In genomic region chr7:143512488-143513340, GRCh38 we compare ENCODE assay signal across 27 cellular contexts. TPM values are rescaled to one million over a fixed set of nuclear protein-coding genes. Genes with fewer than 3 reads are reported as not detected.
DNase-seq lines count a peak whose midpoint lies in the region; ATAC-seq, FAIRE-seq and TF ChIP-seq lines count a peak whose summit lies in the region.
"Had no signal": no experiment of that assay in that cellular context is flagged by ENCODE, and none has a peak within 500 bp of the region (broad histone marks: within the 10 kb centered on the region; RNA-seq: fewer than 3 reads in every experiment).

No MANE protein-coding gene starts in this region.

- H2BK5ac ChIP-seq in trophoblast cell (ENCODE audit: low read depth, low read length, poor library complexity) = peak overlapping the region; percentile 50

- H3K27me3 ChIP-seq in Caco-2 (replicated peaks; ENCODE audit: control insufficient read depth, insufficient read depth, low read length) (no peaks in the 10 kb centered on the region), trophoblast cell (ENCODE audit: insufficient read depth, low read length) (no peaks in the 10 kb centered on the region)
- H3K27me3 ChIP-seq: BLaER1 treated with 17β-estradiol and CSF1 and Interleukin-3, amounts not matched to agents 10 nM and 100 nM; neutrophil; suprapubic skin had no signal

- ATAC-seq in SK-N-SH treated with all-trans-retinoic acid at 6 μM for 48 hours = peak; percentile 48
- ATAC-seq: GM12878, WTC11 had no signal

- peak overlapping the region; percentile 24 for H3K4me2 ChIP-seq in trophoblast cell (ENCODE audit: low read length)
- H3K4me2 ChIP-seq: BLaER1 treated with 17β-estradiol and CSF1 and Interleukin-3, amounts not matched to agents 10 nM and 100 nM had no signal

- peaks cover 2% of the 10 kb centered on the region for H3K9me3 Mint-ChIP-seq in Caco-2 (ENCODE audit: unreplicated experiment)
- H3K9me3 Mint-ChIP-seq: brain, WTC11 had no signal

- intact Hi-C loops in Caco-2 (cut with micrococcal nuclease; ENCODE audit: unreplicated experiment) = no loop called here

- no peak overlapping the region for H4K12ac ChIP-seq in trophoblast cell (ENCODE audit: low read depth, low read length)

- no peak overlapping the region for H3K9ac ChIP-seq in trophoblast cell (ENCODE audit: low read length)
- H3K9ac ChIP-seq: BLaER1 treated with 17β-estradiol and CSF1 and Interleukin-3, amounts not matched to agents 10 nM and 100 nM had no signal

- H4K8ac ChIP-seq in trophoblast cell (ENCODE audit: low read depth, low read length) = no peak overlapping the region

- TF ChIP-seq CTCF in Caco-2 (IDR thresholded peaks at IDR 0.05; ENCODE audit: insufficient read depth in 1 of 2, low read depth in 1 of 2, low read length in 1 of 2, severe bottlenecking in 1 of 2, unreplicated experiment in 1 of 2) (no peak), fibroblast of the aortic adventitia (IDR thresholded peaks at IDR 0.05; ENCODE audit: insufficient read depth, low read length) (no peak)

- DNase-seq in Caco-2 = peak in 1 of 2 experiments; percentile 61
- peak; percentile 33 for DNase-seq in fibroblast of the aortic adventitia (ENCODE audit: low read depth)
- no peak for DNase-seq in trophoblast cell
- DNase-seq in KBM-7 = no peak
- DNase-seq in RCC 7860 (ENCODE audit: low spot score) = no peak
- DNase-seq in activated CD4-positive, alpha-beta T cell treated with anti-CD3 and anti-CD28 coated beads for 48 hours = no peak
- DNase-seq in activated T-cell treated with anti-CD3 and anti-CD28 coated beads, Interleukin-2, amount 50 U/mL, for 48 hours = no peak
- DNase-seq: activated CD4-positive, alpha-beta T cell treated with anti-CD3 and anti-CD28 coated beads, Interleukin-2, amount 50 U/mL, for 4 hours; activated effector memory CD4-positive, alpha-beta T cell treated with Interleukin-2 at 50 U/mL for 16 hours; COR-L47; DMS79; effector CD8-positive, alpha-beta T cell; glutamatergic neuron; Karpas-422; NCI-H1048; NCI-H1930 had no signal

- BruUV-seq in Caco-2 (replicated peaks; lab: Mats Ljungman, UMichigan) = no TSS peak

- H4K91ac ChIP-seq in trophoblast cell (ENCODE audit: low read depth, low read length) = peak overlapping the region; percentile 25

- H3K18ac ChIP-seq in trophoblast cell (ENCODE audit: low read length) = no peak overlapping the region

- peaks cover 1% of the 10 kb centered on the region for H3K79me2 ChIP-seq in trophoblast cell (ENCODE audit: control insufficient read depth, insufficient read depth, low read length, poor library complexity)

- H3K4me3 Mint-ChIP-seq in Caco-2 (ENCODE audit: unreplicated experiment) = peak overlapping the region; percentile 36
- H3K4me3 Mint-ChIP-seq: brain, WTC11 had no signal

- POLR2A ChIA-PET in Caco-2 (lab: Charles Lee) = no interaction called here

- in situ Hi-C loops in KBM-7 (cut with MboI; ENCODE audit: low pct_unique_long_range_greater_than_20kb, low sequenced_read_pairs) = no loop called here

- no peak overlapping the region for H3K4ac ChIP-seq in trophoblast cell (ENCODE audit: low read depth, low read length)

- H3K14ac ChIP-seq in trophoblast cell (ENCODE audit: low read length) = peak overlapping the region; percentile 63

- no peak overlapping the region for H3K23ac ChIP-seq in trophoblast cell (ENCODE audit: low read length)

- H3K27me3 Mint-ChIP-seq in Caco-2 (ENCODE audit: insufficient read depth, unreplicated experiment) = no peaks in the 10 kb centered on the region
- H3K27me3 Mint-ChIP-seq: brain had no signal

- H3K36me3 ChIP-seq in Caco-2 (ENCODE audit: control insufficient read depth, insufficient read depth, low read length) (no peaks in the 10 kb centered on the region), trophoblast cell (ENCODE audit: control insufficient read depth in 1 of 2, insufficient read depth in 2 of 2, low read length in 2 of 2) (no peaks in the 10 kb centered on the region)
- H3K36me3 ChIP-seq: BLaER1 treated with 17β-estradiol and CSF1 and Interleukin-3, amounts not matched to agents 10 nM and 100 nM; esophagus muscularis mucosa; neutrophil; suprapubic skin had no signal

- no peak overlapping the region for H2AFZ ChIP-seq in trophoblast cell (ENCODE audit: insufficient read depth, low read length, poor library complexity)

- peak overlapping the region; percentile 17 for H3K27ac Mint-ChIP-seq in Caco-2 (ENCODE audit: unreplicated experiment)
- H3K27ac Mint-ChIP-seq: brain, WTC11 had no signal

- H3K9me3 ChIP-seq in Caco-2 (no peaks in the 10 kb centered on the region), trophoblast cell (ENCODE audit: insufficient read depth, low read depth, low read length) (peaks cover 2% of the 10 kb centered on the region)
- H3K9me3 ChIP-seq: esophagus muscularis mucosa, neutrophil, suprapubic skin had no signal

- peak overlapping the region; percentile 52 for H2BK120ac ChIP-seq in trophoblast cell (ENCODE audit: insufficient read depth, low read length, poor library complexity)

- H3K27ac ChIP-seq in trophoblast cell (ENCODE audit: low read depth, low read length) = peak overlapping the region; percentile 81
- H3K27ac ChIP-seq: BLaER1 treated with 17β-estradiol and CSF1 and Interleukin-3, amounts not matched to agents 10 nM and 100 nM; neutrophil; suprapubic skin had no signal

- H3K36me3 Mint-ChIP-seq in Caco-2 (ENCODE audit: insufficient read depth, unreplicated experiment) = no peaks in the 10 kb centered on the region
- H3K36me3 Mint-ChIP-seq: brain, WTC11 had no signal

- no peak for FAIRE-seq in RCC 7860 (lab: Jason Lieb, UNC)
- FAIRE-seq: GM12878 had no signal

- CTCF ChIA-PET in Caco-2 (lab: Charles Lee) = interaction anchor here (0.7 to 1.5 kb wide), 4 partner anchors 13 to 133 kb away, joined by 3 to 12 read pairs (median 4); no protein-coding TSS in a partner anchor

- H2BK12ac ChIP-seq in trophoblast cell (ENCODE audit: low read length) = peak overlapping the region; percentile 51

- H3K4me1 Mint-ChIP-seq in Caco-2 (ENCODE audit: low read depth, unreplicated experiment) = peaks cover 26% of the 10 kb centered on the region

- no CpG with 5 or more reads among the region's 8 CpGs for WGBS in trophoblast cell (ENCODE audit: extremely low coverage, insufficient coverage, insufficient read length)

- H3K79me1 ChIP-seq in trophoblast cell (ENCODE audit: low read length) = peaks cover 16% of the 10 kb centered on the region

- H3K4me1 ChIP-seq in Caco-2 = peaks cover 38% of the 10 kb centered on the region
- H3K4me1 ChIP-seq in trophoblast cell (ENCODE audit: control insufficient read depth in 1 of 2, insufficient read depth in 2 of 2, low read length in 2 of 2) = peaks cover 12 to 18% of the 10 kb centered on the region in 2 experiments

- H3K4me3 ChIP-seq in Caco-2 (ENCODE audit: low read depth, low read length) (no peak overlapping the region), fibroblast of the aortic adventitia (ENCODE audit: low read depth, low read length) (no peak overlapping the region), trophoblast cell (ENCODE audit: low read depth, low read length) (no peak overlapping the region)
- H3K4me3 ChIP-seq: BLaER1 treated with 17β-estradiol and CSF1 and Interleukin-3, amounts not matched to agents 10 nM and 100 nM; esophagus muscularis mucosa; GM12878; lung; suprapubic skin had no signal

- no peak overlapping the region for H2AK5ac ChIP-seq in trophoblast cell (ENCODE audit: low read length)

TF ChIP-seq in SK-N-SH treated with all-trans-retinoic acid at 6 μM for 48 hours, 23 proteins besides CTCF, POLR2A, EP300 and RAD21 (continues in another document):
- peak; percentile 34; the same call in 1 of the 2 replicates for TF ChIP-seq ISL1 (CRISPR knock-in tag; IDR thresholded peaks at IDR 0.05)
- TF ChIP-seq ZNF70 (CRISPR knock-in tag; IDR thresholded peaks at IDR 0.05) = no peak
- TF ChIP-seq OSR1 (CRISPR knock-in tag; IDR thresholded peaks at IDR 0.05) = no peak
- TF ChIP-seq ZNF8 (CRISPR knock-in tag; IDR thresholded peaks at IDR 0.05) = no peak
- no peak for TF ChIP-seq TCF4 (CRISPR knock-in tag; IDR thresholded peaks at IDR 0.05; ENCODE audit: borderline replicate concordance)
- TF ChIP-seq CSDC2 (CRISPR knock-in tag; IDR thresholded peaks at IDR 0.05) = no peak
- peak; percentile 70; the same call in 1 of the 2 replicates for TF ChIP-seq ZC3H10 (CRISPR knock-in tag; IDR thresholded peaks at IDR 0.05)
- TF ChIP-seq, protein P1, sequence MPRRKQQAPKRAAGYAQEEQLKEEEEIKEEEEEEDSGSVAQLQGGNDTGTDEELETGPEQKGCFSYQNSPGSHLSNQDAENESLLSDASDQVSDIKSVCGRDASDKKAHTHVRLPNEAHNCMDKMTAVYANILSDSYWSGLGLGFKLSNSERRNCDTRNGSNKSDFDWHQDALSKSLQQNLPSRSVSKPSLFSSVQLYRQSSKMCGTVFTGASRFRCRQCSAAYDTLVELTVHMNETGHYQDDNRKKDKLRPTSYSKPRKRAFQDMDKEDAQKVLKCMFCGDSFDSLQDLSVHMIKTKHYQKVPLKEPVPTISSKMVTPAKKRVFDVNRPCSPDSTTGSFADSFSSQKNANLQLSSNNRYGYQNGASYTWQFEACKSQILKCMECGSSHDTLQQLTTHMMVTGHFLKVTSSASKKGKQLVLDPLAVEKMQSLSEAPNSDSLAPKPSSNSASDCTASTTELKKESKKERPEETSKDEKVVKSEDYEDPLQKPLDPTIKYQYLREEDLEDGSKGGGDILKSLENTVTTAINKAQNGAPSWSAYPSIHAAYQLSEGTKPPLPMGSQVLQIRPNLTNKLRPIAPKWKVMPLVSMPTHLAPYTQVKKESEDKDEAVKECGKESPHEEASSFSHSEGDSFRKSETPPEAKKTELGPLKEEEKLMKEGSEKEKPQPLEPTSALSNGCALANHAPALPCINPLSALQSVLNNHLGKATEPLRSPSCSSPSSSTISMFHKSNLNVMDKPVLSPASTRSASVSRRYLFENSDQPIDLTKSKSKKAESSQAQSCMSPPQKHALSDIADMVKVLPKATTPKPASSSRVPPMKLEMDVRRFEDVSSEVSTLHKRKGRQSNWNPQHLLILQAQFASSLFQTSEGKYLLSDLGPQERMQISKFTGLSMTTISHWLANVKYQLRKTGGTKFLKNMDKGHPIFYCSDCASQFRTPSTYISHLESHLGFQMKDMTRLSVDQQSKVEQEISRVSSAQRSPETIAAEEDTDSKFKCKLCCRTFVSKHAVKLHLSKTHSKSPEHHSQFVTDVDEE (CRISPR knock-in tag; IDR thresholded peaks at IDR 0.05) = no peak
- TF ChIP-seq ZFP30 (CRISPR knock-in tag; IDR thresholded peaks at IDR 0.05) = no peak
- TF ChIP-seq SNAI2 (CRISPR knock-in tag; IDR thresholded peaks at IDR 0.05) = no peak
- TF ChIP-seq ZNF565 (CRISPR knock-in tag; conservative IDR thresholded peaks at IDR 0.05; ENCODE audit: low read depth) = no peak
- TF ChIP-seq PPARA (CRISPR knock-in tag; IDR thresholded peaks at IDR 0.05; ENCODE audit: borderline replicate concordance) = no peak
- 0 out of 2 replicates have a peak, but pooled peaks have one; percentile 57 for TF ChIP-seq ZFP3 (CRISPR knock-in tag; IDR thresholded peaks at IDR 0.05)

RNA-seq across cellular contexts. Expression of gene TAS2R41, which starts 35.0 kb away (rescaled TPM):
- total RNA-seq in Caco-2 (2022) = not detected in 2 replicates
- 0.09 TPM in 1 of 2 replicates, not detected in the other for total RNA-seq in fibroblast of the aortic adventitia (ENCODE audit: low replicate concordance)
- polyA plus RNA-seq in trophoblast cell (2013) = not detected in 2 replicates
- total RNA-seq: GM12878, H4, suprapubic skin, urinary bladder had no signal
- polyA plus RNA-seq: GM12878, lung, urinary bladder had no signal

RNA-seq across cellular contexts. Expression of gene CTAGE15, which starts 58.9 kb away (rescaled TPM):
- total RNA-seq in Caco-2 (2022) (not detected in 2 replicates), fibroblast of the aortic adventitia (ENCODE audit: low replicate concordance) (0.25 TPM in 1 of 2 replicates, not detected in the other)
- 0.16 and 0.21 TPM in 2 replicates for polyA plus RNA-seq in trophoblast cell (2013)
- total RNA-seq: H4 had no signal
